8 cellular contexts compared by ENCODE assay signal in the genomic region with DNA sequence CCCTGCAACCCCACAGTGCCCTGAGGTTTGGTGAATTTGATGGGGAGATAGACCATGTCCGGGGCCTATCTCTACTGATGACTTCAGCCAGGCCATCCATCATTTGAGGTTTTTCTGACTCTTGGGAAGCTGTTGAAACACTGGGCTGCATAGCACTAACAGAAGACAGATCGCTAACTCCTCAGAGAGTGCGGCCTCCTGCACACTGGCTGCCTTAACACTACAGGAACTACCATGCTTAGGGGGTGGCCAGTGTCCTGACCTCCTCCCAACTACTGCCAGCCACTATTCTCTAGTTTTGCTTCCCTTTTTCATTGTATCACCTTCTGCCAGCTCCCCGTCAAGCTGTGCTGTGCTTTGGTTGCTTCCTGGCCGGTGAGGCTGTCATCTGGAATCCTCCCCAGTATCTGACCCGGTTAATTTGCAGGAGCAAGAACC. TPM values are rescaled to one million over a fixed set of nuclear protein-coding genes. Genes with fewer than 3 reads are reported as not detected.
DNase-seq lines count a peak whose midpoint lies in the region; ATAC-seq, FAIRE-seq and TF ChIP-seq lines count a peak whose summit lies in the region.

No MANE protein-coding gene starts in this region.

- ATAC-seq in right cardiac atrium = peak; percentile 4 to 17

- H3K27ac ChIP-seq in VCaP (peak overlapping the region; percentile 73), right cardiac atrium (ENCODE audit: low read length) (peak overlapping the region; percentile 97), smooth muscle cell (ENCODE audit: low read depth) (peak overlapping the region; percentile 51)

- H2AFZ ChIP-seq in smooth muscle cell (ENCODE audit: low read depth) = no peak overlapping the region

- H4K20me1 ChIP-seq in smooth muscle cell (ENCODE audit: low read depth) = peaks cover 13% of the 10 kb centered on the region

- no peaks in the 10 kb centered on the region for H3K9me3 ChIP-seq in right cardiac atrium (ENCODE audit: control insufficient read depth, low read length)
- H3K9me3 ChIP-seq in smooth muscle cell (replicated peaks; ENCODE audit: low read depth) = no peaks in the 10 kb centered on the region

- H3K4me3 ChIP-seq in right cardiac atrium (ENCODE audit: low read length) = no peak overlapping the region
- H3K4me3 ChIP-seq in smooth muscle cell = no peak overlapping the region

- WGBS in right cardiac atrium = 48% methylated on average over 6 of the region's 6 CpGs
- 55% methylated on average over 6 of the region's 6 CpGs for WGBS in smooth muscle cell (ENCODE audit: low lambda C conversion rate)

- peak; percentile 4 for FAIRE-seq in HTR-8/SVneo (lab: Jason Lieb, UNC)

- H3K79me2 ChIP-seq in smooth muscle cell (ENCODE audit: low read depth) = no peaks in the 10 kb centered on the region

- H3K9ac ChIP-seq in smooth muscle cell (ENCODE audit: low read depth) = no peak overlapping the region

- H3K4me2 ChIP-seq in smooth muscle cell = peak overlapping the region; percentile 77

- peaks cover 22% of the 10 kb centered on the region for H3K4me1 ChIP-seq in right cardiac atrium (ENCODE audit: control insufficient read depth, insufficient read depth, low read length)
- H3K4me1 ChIP-seq in smooth muscle cell (ENCODE audit: low read depth) = peaks cover 32% of the 10 kb centered on the region

- TF ChIP-seq CTCF in VCaP (conservative IDR thresholded peaks at IDR 0.05) = no peak
- no peak for TF ChIP-seq CTCF in smooth muscle cell (IDR thresholded peaks at IDR 0.05; ENCODE audit: borderline replicate concordance, insufficient read depth, poor library complexity, severe bottlenecking)

- intact Hi-C loops in right cardiac atrium (cut with DNase I) = loop anchor here in 2 of 4 donors (10.0 kb wide), 1 partner anchor 58 kb away; the partner anchor contains the start of gene TRAF3IP2 (in 2 of the 2)

- DNase-seq in HTR-8/SVneo (ENCODE audit: insufficient read length, low spot score) = peak; percentile 48
- peak in 1 of 3 donors; percentile 55 for DNase-seq in right cardiac atrium
- DNase-seq in smooth muscle cell (lab: John Stamatoyannopoulos, UW; ENCODE audit: unreplicated experiment) = no peak
- DNase-seq in T-helper 9 cell = no peak
- no peak for DNase-seq in NCI-H146 treated with DMSO at 0.1 percent for 48 hours (lab: John Stamatoyannopoulos, UW; ENCODE audit: unreplicated experiment)
- no peak for DNase-seq in retina
- DNase-seq in kidney glomerular epithelial cell (lab: John Stamatoyannopoulos, UW) = no peak

- peaks cover 31% of the 10 kb centered on the region for H3F3A ChIP-seq in smooth muscle cell (ENCODE audit: low read depth)

- H3K27me3 ChIP-seq in right cardiac atrium (ENCODE audit: control insufficient read depth, insufficient read depth) = no peaks in the 10 kb centered on the region
- no peaks in the 10 kb centered on the region for H3K27me3 ChIP-seq in smooth muscle cell (ENCODE audit: low read depth)

- H3K36me3 ChIP-seq in smooth muscle cell (ENCODE audit: low read depth) = no peaks in the 10 kb centered on the region

RNA-seq across cellular contexts. Expression of gene TRAF3IP2, which starts 57.1 kb away (rescaled TPM):
- 10 to 100 TPM; 12.7 to 16.0 (median 13.1) TPM for total RNA-seq in right cardiac atrium
- polyA plus RNA-seq in right cardiac atrium = 14.1 TPM
- 13.1 and 21.2 TPM in 2 replicates for total RNA-seq in smooth muscle cell
- polyA plus RNA-seq in smooth muscle cell = 10.2 and 17.1 TPM in 2 replicates
